ENCODE assay signal across 8 cellular contexts in the genomic region with DNA sequence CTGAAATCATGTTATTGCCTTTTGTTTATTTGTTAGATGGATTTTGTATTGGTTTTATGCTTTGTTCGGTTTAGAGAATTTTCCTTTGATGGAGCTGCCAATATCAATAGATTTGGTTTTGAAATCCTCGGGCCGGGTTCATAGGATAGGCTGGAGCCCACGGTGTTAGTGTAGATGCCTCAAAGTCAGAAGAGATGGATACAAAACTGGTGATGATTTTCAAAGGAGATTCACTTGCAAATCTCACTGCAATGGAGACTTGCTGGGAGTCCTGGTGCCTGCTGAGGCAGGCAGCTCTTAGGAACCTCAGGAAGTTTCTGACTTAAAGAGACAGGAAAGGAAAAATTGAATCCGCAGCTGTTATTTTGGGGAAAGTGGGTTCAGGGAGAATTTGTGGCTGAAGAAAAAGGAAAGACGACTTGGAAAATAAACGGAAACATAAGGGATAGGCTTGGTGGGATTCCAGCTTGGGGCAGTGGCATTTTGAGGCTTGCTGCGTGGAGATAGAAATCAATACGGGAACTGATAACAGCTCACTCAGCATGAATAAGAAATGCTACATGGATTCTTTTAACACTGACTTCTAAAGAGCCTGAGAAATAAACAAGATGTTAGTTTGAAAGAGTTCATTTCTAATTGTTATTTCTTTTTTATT.
DNase-seq lines count a peak whose midpoint lies in the region; ATAC-seq, FAIRE-seq and TF ChIP-seq lines count a peak whose summit lies in the region.

No MANE protein-coding gene starts in this region.

- no peak for DNase-seq in activated CD4-positive, alpha-beta T cell treated with anti-CD3 and anti-CD28 coated beads, Interleukin-2, amount 10 ng/mL, durations not matched to agents 7 days and 5 days
- DNase-seq in activated CD4-positive, alpha-beta T cell treated with anti-CD3 and anti-CD28 coated beads for 48 hours = no peak
- peak; percentile 8 for DNase-seq in bronchial epithelial cell (ENCODE audit: low read depth)
- peak; percentile 10 to 50 for DNase-seq in lung microvascular endothelial cell (ENCODE audit: low read depth in 2 of 2)
- no peak for DNase-seq in transverse colon
- DNase-seq in cortex of kidney (lab: John Stamatoyannopoulos, UW) = no peak
- no peak for DNase-seq in activated naive CD4-positive, alpha-beta T cell treated with Interleukin-2 at 50 U/mL for 16 hours

- in situ Hi-C loops in transverse colon (cut with MboI; ENCODE audit: low pct_ligation_motif_present in 1 of 4, low pct_unique_long_range_greater_than_20kb in 1 of 4, low sequenced_read_pairs in 3 of 4) = no loop called here

- H3K4me1 Mint-ChIP-seq in activated CD4-positive, alpha-beta T cell treated with anti-CD3 and anti-CD28 coated beads, Interleukin-2, amount 10 ng/mL, durations not matched to agents 7 days and 5 days = peaks cover 31% of the 10 kb centered on the region

- no peaks in the 10 kb centered on the region for H3K36me3 Mint-ChIP-seq in activated CD4-positive, alpha-beta T cell treated with anti-CD3 and anti-CD28 coated beads, Interleukin-2, amount 10 ng/mL, durations not matched to agents 7 days and 5 days (ENCODE audit: low read depth)

- no peaks in the 10 kb centered on the region for H3K27me3 ChIP-seq in bronchial epithelial cell (ENCODE audit: control insufficient read depth, insufficient read depth, low read length)
- H3K27me3 ChIP-seq in transverse colon = peaks cover 36% of the 10 kb centered on the region

- H3K4me3 Mint-ChIP-seq in activated CD4-positive, alpha-beta T cell treated with anti-CD3 and anti-CD28 coated beads, Interleukin-2, amount 10 ng/mL, durations not matched to agents 7 days and 5 days = peak overlapping the region; percentile 79

- intact Hi-C loops in transverse colon (cut with DNase I; ENCODE audit: low total_unique reads) = no loop called here

- WGBS in transverse colon (ENCODE audit: low coverage in 1 of 2), 2 donors = 14 to 25% methylated on average over 9 of the region's 9 CpGs

- H3K27ac ChIP-seq in transverse colon = peak overlapping the region; percentile 67 to 82 (median 74)

- H3K27me3 Mint-ChIP-seq in activated CD4-positive, alpha-beta T cell treated with anti-CD3 and anti-CD28 coated beads, Interleukin-2, amount 10 ng/mL, durations not matched to agents 7 days and 5 days = peaks cover 45% of the 10 kb centered on the region

- no peaks in the 10 kb centered on the region for H3K9me3 ChIP-seq in transverse colon

- CTCF ChIA-PET in activated CD4-positive, alpha-beta T cell treated with anti-CD3 and anti-CD28 coated beads, Interleukin-2, amount 10 ng/mL, durations not matched to agents 7 days and 5 days (lab: Charles Lee) = interaction anchor here (1.2 kb wide), 1 partner anchor 9 kb away, joined by 3 read pairs; no protein-coding TSS in a partner anchor

- H3K36me3 ChIP-seq in bronchial epithelial cell (ENCODE audit: control insufficient read depth, insufficient read depth, low read length) (no peaks in the 10 kb centered on the region), transverse colon (no peaks in the 10 kb centered on the region)

- H3K4me1 ChIP-seq in transverse colon = peaks cover 0 to 16% (median 5%) of the 10 kb centered on the region in 4 donors

- TF ChIP-seq CTCF in bronchial epithelial cell (IDR thresholded peaks at IDR 0.05; ENCODE audit: insufficient read depth, low read length, severe bottlenecking) (no peak), transverse colon (IDR thresholded peaks at IDR 0.05) (no peak)

- no peaks in the 10 kb centered on the region for H3K9me3 Mint-ChIP-seq in activated CD4-positive, alpha-beta T cell treated with anti-CD3 and anti-CD28 coated beads, Interleukin-2, amount 10 ng/mL, durations not matched to agents 7 days and 5 days

- no peak overlapping the region for H3K27ac Mint-ChIP-seq in activated CD4-positive, alpha-beta T cell treated with anti-CD3 and anti-CD28 coated beads, Interleukin-2, amount 10 ng/mL, durations not matched to agents 7 days and 5 days

- no peak for ATAC-seq in GM21515 (IDR thresholded peaks at IDR 0.05; ENCODE audit: unreplicated experiment)

- FAIRE-seq in bronchial epithelial cell (lab: Jason Lieb, UNC) = no peak

- no peak for TF ChIP-seq POLR2A in transverse colon (IDR thresholded peaks at IDR 0.05)

- POLR2A ChIA-PET in activated CD4-positive, alpha-beta T cell treated with anti-CD3 and anti-CD28 coated beads, Interleukin-2, amount 10 ng/mL, durations not matched to agents 7 days and 5 days (lab: Charles Lee) = no interaction called here

- no peak for TF ChIP-seq EP300 in transverse colon (IDR thresholded peaks at IDR 0.05; ENCODE audit: low read depth)

- H3K4me3 ChIP-seq in bronchial epithelial cell (ENCODE audit: low read depth, low read length) (peak overlapping the region; percentile 43), transverse colon (peak overlapping the region in 3 of 4 donors; percentile 41 to 64 (median 57))

Comparison
In these comparisons a context has a peak if more than half of its experiments do, and no peak if none do; other contexts are left out.
1. DNase-seq: peak in bronchial epithelial cell (single experiment) and lung microvascular endothelial cell (2 of 2); none in activated CD4-positive, alpha-beta T cell treated with anti-CD3 and anti-CD28 coated beads, Interleukin-2, amount 10 ng/mL, durations not matched to agents 7 days and 5 days (single experiment), activated CD4-positive, alpha-beta T cell treated with anti-CD3 and anti-CD28 coated beads for 48 hours (single experiment), transverse colon (single experiment), cortex of kidney (single experiment) and activated naive CD4-positive, alpha-beta T cell treated with Interleukin-2 at 50 U/mL for 16 hours (single experiment).